9 cellular contexts compared by ENCODE assay signal in the genomic region with DNA sequence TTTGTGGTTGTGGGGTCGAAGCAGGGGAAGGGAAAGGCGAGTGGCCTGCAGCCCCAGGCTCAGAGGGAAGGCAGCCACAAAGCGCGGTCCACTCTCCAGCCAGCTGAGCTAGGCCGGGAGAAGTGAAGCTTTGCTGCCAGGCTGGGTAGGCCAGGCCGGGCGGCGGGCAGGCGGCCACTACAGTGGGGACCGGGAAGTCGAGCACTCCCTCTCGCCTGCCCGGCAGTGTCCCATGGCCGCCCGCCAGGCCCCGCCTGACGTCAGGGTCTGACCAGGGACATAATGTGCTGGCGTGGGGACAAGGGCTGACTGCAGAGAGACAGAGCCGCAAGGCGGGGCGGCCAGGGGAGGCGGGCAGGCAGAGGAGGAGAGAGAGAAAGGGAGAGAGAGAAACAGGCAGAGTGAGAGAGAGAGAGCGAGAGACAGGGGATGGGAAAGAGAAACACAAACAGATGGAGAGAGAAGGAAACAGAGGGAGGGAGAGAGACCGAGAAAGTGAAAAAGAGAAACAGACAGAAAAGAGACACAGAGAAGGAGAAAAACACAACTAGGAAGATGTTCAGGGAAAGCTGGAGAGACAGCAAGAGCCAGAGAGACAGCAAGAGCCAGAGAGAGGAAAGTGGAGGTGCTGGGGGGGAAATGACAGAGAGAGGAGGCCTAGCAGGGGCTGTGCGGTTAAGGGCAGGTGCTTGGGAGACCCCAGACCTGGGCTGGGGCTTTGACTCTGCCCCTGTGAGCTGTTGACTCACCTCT.
DNase-seq lines count a peak whose midpoint lies in the region; ATAC-seq and TF ChIP-seq lines count a peak whose summit lies in the region.
"Had no signal": no experiment of that assay in that cellular context is flagged by ENCODE, and none has a peak within 500 bp of the region (broad histone marks: within the 10 kb centered on the region; RNA-seq: fewer than 3 reads in every experiment).

No MANE protein-coding gene starts in this region.

- peak overlapping the region in 1 of 2 donors; percentile 54 for H3K27ac Mint-ChIP-seq in activated naive CD4-positive, alpha-beta T cell treated with anti-CD3 and anti-CD28 coated beads, Interleukin-2, amount 50 U/mL, for 72 hours
- H3K27ac Mint-ChIP-seq: stimulated activated naive CD8-positive, alpha-beta T cell treated with anti-CD3 and anti-CD28 coated beads, Interleukin-15, Interleukin-2, amounts not matched to agents 100 ng/mL and 50 ng/mL, for 24 hours had no signal

- no peaks in the 10 kb centered on the region for H3K36me3 Mint-ChIP-seq in activated naive CD4-positive, alpha-beta T cell treated with anti-CD3 and anti-CD28 coated beads, Interleukin-2, amount 50 U/mL, for 72 hours

- peak overlapping the region in 1 of 2 donors; percentile 16 for H3K4me3 ChIP-seq in cardiac fibroblast (replicated peaks in 1 of 2; ENCODE audit: low read depth in 2 of 2, low read length in 2 of 2)
- H3K4me3 ChIP-seq in stomach = no peak overlapping the region

- TF ChIP-seq POLR2A in stomach (IDR thresholded peaks at IDR 0.05) = peak in 2 of 4 donors; percentile 45 to 54

- TF ChIP-seq EP300 in stomach (IDR thresholded peaks at IDR 0.05) = peak; percentile 100

- ATAC-seq in activated naive CD4-positive, alpha-beta T cell treated with anti-CD3 and anti-CD28 coated beads, Interleukin-2, amount 50 U/mL, for 72 hours = no peak

- TF ChIP-seq CTCF in cardiac fibroblast (IDR thresholded peaks at IDR 0.05; ENCODE audit: low read depth, low read length) (no peak), stomach (IDR thresholded peaks at IDR 0.05) (no peak)

- H3K9me3 Mint-ChIP-seq in activated naive CD4-positive, alpha-beta T cell treated with anti-CD3 and anti-CD28 coated beads, Interleukin-2, amount 50 U/mL, for 72 hours = no peaks in the 10 kb centered on the region
- H3K9me3 Mint-ChIP-seq: stimulated activated naive CD8-positive, alpha-beta T cell treated with anti-CD3 and anti-CD28 coated beads, Interleukin-15, Interleukin-2, amounts not matched to agents 100 ng/mL and 50 ng/mL, for 24 hours had no signal

- H3K27ac ChIP-seq in stomach = peak overlapping the region; percentile 92 to 99 (median 97)

- peaks cover 37 to 61% (median 56%) of the 10 kb centered on the region in 4 donors for H3K4me1 ChIP-seq in stomach

- H3K27me3 ChIP-seq in stomach = no peaks in the 10 kb centered on the region

- DNase-seq in HK-2 (ENCODE audit: unreplicated experiment) (peak; percentile 87), cardiac fibroblast (ENCODE audit: low read depth in 2 of 2) (peak; percentile 98 to 99), left kidney (ENCODE audit: low read depth, low spot score) (peak; percentile 85), stomach (peak; percentile 100), COLO668 (lab: John Stamatoyannopoulos, UW; ENCODE audit: unreplicated experiment) (no peak), KG1 (lab: John Stamatoyannopoulos, UW) (no peak), NCI-H510A treated with DMSO at 0.1 percent for 48 hours (lab: John Stamatoyannopoulos, UW) (no peak)
- DNase-seq in activated naive CD4-positive, alpha-beta T cell treated with anti-CD3 and anti-CD28 coated beads, Interleukin-2, amount 50 U/mL, for 72 hours (ENCODE audit: low spot score in 2 of 2) = no peak

- H3K9me3 ChIP-seq in stomach = no peaks in the 10 kb centered on the region

- WGBS in stomach, 5 donors = 12 to 24% (median 19%) methylated on average over 20 to 25 of the region's 25 CpGs

- intact Hi-C loops in stomach (cut with DNase I; ENCODE audit: low total_unique reads) = no loop called here

- H3K36me3 ChIP-seq in stomach = no peaks in the 10 kb centered on the region

Comparison
In these comparisons a context has a peak if more than half of its experiments do, and no peak if none do; other contexts are left out.
1. DNase-seq: peak in HK-2 (single experiment), cardiac fibroblast (2 of 2), left kidney (single experiment) and stomach (single experiment); none in activated naive CD4-positive, alpha-beta T cell treated with anti-CD3 and anti-CD28 coated beads, Interleukin-2, amount 50 U/mL, for 72 hours (0 of 2), COLO668 (single experiment), KG1 (single experiment) and NCI-H510A treated with DMSO at 0.1 percent for 48 hours (single experiment).